ENCODE assay signal across 26 cellular contexts in the genomic region with DNA sequence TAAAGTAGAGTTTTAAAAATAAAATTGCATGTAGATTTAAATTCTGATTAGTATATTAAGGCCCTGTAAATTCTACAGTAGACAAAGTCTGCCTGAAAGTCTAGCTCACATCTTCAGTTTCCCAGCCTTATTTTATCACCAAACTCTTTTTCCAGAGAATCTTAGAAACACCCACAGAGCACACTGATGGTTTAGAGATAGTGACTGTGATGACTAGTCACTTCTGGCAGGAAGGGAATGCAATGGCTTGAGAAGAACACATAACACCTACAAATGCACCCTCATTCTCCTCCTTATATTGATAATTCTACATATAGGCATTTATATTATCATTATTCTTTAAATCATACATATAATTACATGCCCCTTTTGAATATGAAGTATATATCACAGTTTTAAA.
"Had no signal": no experiment of that assay in that cellular context is flagged by ENCODE, and none has a peak within 500 bp of the region (broad histone marks: within the 10 kb centered on the region; RNA-seq: fewer than 3 reads in every experiment).

No MANE protein-coding gene starts in this region.

- H3K27ac ChIP-seq: body of pancreas, coronary artery, dorsolateral prefrontal cortex, heart right ventricle, left ventricle myocardium inferior, ovary, prostate gland, spleen, tibial nerve had no signal

- H3K4me1 ChIP-seq: body of pancreas, heart right ventricle, left ventricle myocardium inferior, prostate gland, spleen, tibial nerve had no signal

- H3K27me3 ChIP-seq: body of pancreas, dorsolateral prefrontal cortex, heart right ventricle, ovary, spleen, tibial nerve had no signal

- H3K4me3 ChIP-seq: body of pancreas, coronary artery, dorsolateral prefrontal cortex, heart right ventricle, left ventricle myocardium inferior, lung, ovary, prostate gland, spleen, tibial nerve had no signal

- H3K9me3 ChIP-seq: body of pancreas, ovary, prostate gland, tibial nerve had no signal

- DNase-seq: activated CD4-positive, alpha-beta memory T cell treated with anti-CD3 and anti-CD28 coated beads, Interleukin-2, amount 10 ng/mL, durations not matched to agents 7 days and 5 days; activated CD4-positive, alpha-beta T cell treated with anti-CD3 and anti-CD28 coated beads for 1 hour; activated CD4-positive, alpha-beta T cell treated with anti-CD3 and anti-CD28 coated beads, Interleukin-2, amount 10 ng/mL, durations not matched to agents 7 days and 5 days; activated CD8-positive, alpha-beta memory T cell treated with anti-CD3 and anti-CD28 coated beads, Interleukin-2, amount 50 U/mL, for 48 hours; activated gamma-delta T cell; activated naive CD4-positive, alpha-beta T cell treated with anti-CD3 and anti-CD28 coated beads, Interleukin-2, amount 10 ng/mL, durations not matched to agents 7 days and 5 days; activated naive CD8-positive, alpha-beta T cell treated with anti-CD3 and anti-CD28 coated beads, Interleukin-2, amount 10 ng/mL, durations not matched to agents 7 days and 5 days; activated T-cell treated with anti-CD3 and anti-CD28 coated beads, Interleukin-2, amount 50 U/mL, for 24 hours; amygdala; body of pancreas; dorsolateral prefrontal cortex; effector memory CD4-positive, alpha-beta T cell; foreskin fibroblast; heart right ventricle; kidney glomerular epithelial cell; left ventricle myocardium inferior; ovary; right cardiac atrium; spleen; stimulated activated naive CD4-positive, alpha-beta T cell; T-helper 17 cell had no signal

- H3K36me3 ChIP-seq: heart right ventricle, left ventricle myocardium inferior, ovary, prostate gland, spleen, tibial nerve had no signal

- ATAC-seq: body of pancreas, heart right ventricle, right cardiac atrium, T-helper 17 cell, WTC11 had no signal
